8 cellular contexts compared by ENCODE assay signal in the genomic region with DNA sequence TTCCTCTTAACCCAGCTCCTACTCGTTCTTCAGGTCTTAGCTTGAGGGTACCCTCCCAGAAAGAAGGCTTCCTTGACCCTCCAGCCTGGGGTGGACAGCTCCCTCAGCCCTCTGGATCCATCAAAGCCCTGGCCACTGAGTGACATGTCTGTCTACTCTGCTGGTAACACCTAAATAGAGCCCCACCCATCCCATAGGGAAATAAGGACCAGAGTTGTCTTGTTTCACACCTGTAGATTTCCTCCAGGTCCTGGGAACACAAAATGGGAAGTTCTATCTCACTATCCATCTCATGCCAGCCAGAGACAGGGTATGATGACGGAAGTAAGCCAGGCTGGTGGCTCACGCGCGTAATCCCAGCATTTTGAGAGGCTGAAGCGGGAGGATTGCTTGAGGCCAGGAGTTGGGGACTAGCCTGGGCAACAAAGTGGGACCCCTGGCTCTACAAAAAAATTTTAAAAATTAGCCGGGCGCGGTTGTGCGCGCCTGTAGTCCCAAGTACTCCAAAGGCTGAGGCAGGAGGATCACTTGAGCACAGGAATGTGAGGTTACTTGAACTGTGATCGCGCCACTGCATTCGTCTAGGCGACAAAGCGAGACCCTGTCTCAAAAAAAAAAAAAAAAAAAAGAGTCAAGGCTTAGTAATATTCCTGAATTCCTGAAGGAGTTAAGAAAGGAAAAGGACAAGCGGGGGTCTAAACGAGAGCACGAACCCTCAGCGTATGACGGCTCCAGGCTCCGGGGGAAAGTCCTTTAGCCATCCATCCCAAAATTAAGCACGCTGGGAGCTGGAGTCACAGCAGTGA. TPM values are rescaled to one million over a fixed set of nuclear protein-coding genes. Genes with fewer than 3 reads are reported as not detected.
DNase-seq lines count a peak whose midpoint lies in the region; ATAC-seq and TF ChIP-seq lines count a peak whose summit lies in the region.

No MANE protein-coding gene starts in this region.

- DNase-seq in GM06990 (ENCODE audit: extremely low read depth, insufficient read length) (no peak), Panc1 (ENCODE audit: low read depth, low spot score) (no peak), NCI-H1048 (lab: John Stamatoyannopoulos, UW) (no peak), NCI-H2029 (lab: John Stamatoyannopoulos, UW) (no peak), NCI-H226 (no peak)

- TF ChIP-seq CTCF in GM06990 (IDR thresholded peaks at IDR 0.05; ENCODE audit: insufficient read depth, low read length, poor library complexity, severe bottlenecking): no peak
- TF ChIP-seq CTCF in Panc1 (IDR thresholded peaks at IDR 0.05): no peak

- CTCF ChIA-PET in Panc1 (lab: Charles Lee): interaction anchor here (1.0 kb wide), 1 partner anchor 46 kb away, joined by 3 read pairs; no protein-coding TSS in a partner anchor

- H3K4me1 ChIP-seq in Panc1 (ENCODE audit: control insufficient read depth, insufficient read depth, low read length) (peaks cover 15% of the 10 kb centered on the region), duodenal mucosa (ENCODE audit: control insufficient read depth in 1 of 2, insufficient read depth in 2 of 2, low read length in 2 of 2) (peaks cover 26 to 46% of the 10 kb centered on the region in 2 donors), muscle layer of colon (ENCODE audit: insufficient read depth, low read length) (peaks cover 33% of the 10 kb centered on the region)

- H3K36me3 ChIP-seq in GM06990 (ENCODE audit: control insufficient read depth, insufficient read depth, low read length) (peaks cover 12% of the 10 kb centered on the region), Panc1 (ENCODE audit: control insufficient read depth, insufficient read depth, low read length) (peaks cover 2% of the 10 kb centered on the region; the same call in 1 of the 2 replicates), duodenal mucosa (ENCODE audit: control insufficient read depth in 1 of 2, insufficient read depth in 2 of 2, low read length in 2 of 2) (peaks cover 20 to 46% of the 10 kb centered on the region in 2 donors), muscle layer of colon (ENCODE audit: insufficient read depth, low read length) (peaks cover 53% of the 10 kb centered on the region)

- H3K27me3 ChIP-seq in GM06990 (replicated peaks; ENCODE audit: control insufficient read depth, insufficient read depth, low read length) (no peaks in the 10 kb centered on the region), Panc1 (ENCODE audit: control insufficient read depth, insufficient read depth, low read length) (no peaks in the 10 kb centered on the region), duodenal mucosa (ENCODE audit: control insufficient read depth in 1 of 2, insufficient read depth in 2 of 2, low read length in 2 of 2) (no peaks in the 10 kb centered on the region), muscle layer of colon (ENCODE audit: control insufficient read depth in 1 of 2, insufficient read depth in 2 of 2, low read length in 2 of 2) (no peaks in the 10 kb centered on the region)

- BruUV-seq in Panc1 (replicated peaks; lab: Mats Ljungman, UMichigan): TSS peak; percentile 91

- H3K9me3 ChIP-seq in Panc1 (ENCODE audit: control insufficient read depth, insufficient read depth, low read depth, low read length) (no peaks in the 10 kb centered on the region), duodenal mucosa (ENCODE audit: control insufficient read depth in 1 of 2, low read length in 2 of 2) (no peaks in the 10 kb centered on the region), muscle layer of colon (ENCODE audit: low read length) (no peaks in the 10 kb centered on the region)

- H3K4me3 ChIP-seq in GM06990 (replicated peaks; ENCODE audit: low read depth, low read length): peak overlapping the region; percentile 80
- peak overlapping the region; percentile 63 to 75 for H3K4me3 ChIP-seq in Panc1 (ENCODE audit: low read depth in 2 of 2, low read length in 2 of 2)
- H3K4me3 ChIP-seq in duodenal mucosa (ENCODE audit: low read depth in 1 of 2, low read length in 2 of 2): peak overlapping the region; percentile 82 to 99
- peak overlapping the region; percentile 96 to 97 for H3K4me3 ChIP-seq in muscle layer of colon (ENCODE audit: low read depth in 1 of 2, low read length in 2 of 2)

- intact Hi-C loops in Panc1 (cut with micrococcal nuclease; ENCODE audit: unreplicated experiment): no loop called here

- H3K9ac ChIP-seq in duodenal mucosa (ENCODE audit: low read depth in 1 of 2, low read length in 2 of 2) (peak overlapping the region; percentile 88 to 99), muscle layer of colon (ENCODE audit: low read length) (peak overlapping the region; percentile 79)

- ATAC-seq in Panc1 (peak; percentile 35), GM21381 (IDR thresholded peaks at IDR 0.05; ENCODE audit: unreplicated experiment) (no peak)

- POLR2A ChIA-PET in Panc1 (lab: Charles Lee): interaction anchor here (1.1 kb wide), 1 partner anchor 54 kb away, joined by 3 read pairs; a partner anchor contains a TSS

- peak overlapping the region; percentile 89 for H3K27ac ChIP-seq in Panc1 (ENCODE audit: low read length)
- H3K27ac ChIP-seq in duodenal mucosa (ENCODE audit: low read depth, low read length): peak overlapping the region; percentile 93
- peak overlapping the region; percentile 99 for H3K27ac ChIP-seq in muscle layer of colon (ENCODE audit: low read depth, low read length)

- in situ Hi-C loops in Panc1 (cut with HindIII; ENCODE audit: low pct_unique_long_range_greater_than_20kb, low sequenced_read_pairs): no loop called here

RNA-seq across cellular contexts. Expression of a gene that starts 0.5 kb away (rescaled TPM):
- 25.5 TPM for total RNA-seq in Panc1 (2021; ENCODE audit: unreplicated experiment)
- 23.1 TPM for polyA plus RNA-seq in Panc1 (2012; ENCODE audit: insufficient read length)

RNA-seq across cellular contexts. Expression of a gene that starts 44.3 kb away (rescaled TPM):
- total RNA-seq in Panc1 (2021; ENCODE audit: unreplicated experiment): 42.6 TPM
- polyA plus RNA-seq in Panc1 (2012; ENCODE audit: insufficient read length): 57.9 TPM

RNA-seq across cellular contexts. Expression of a gene that starts 45.3 kb away (rescaled TPM):
- 183 TPM for total RNA-seq in Panc1 (2021; ENCODE audit: unreplicated experiment)
- polyA plus RNA-seq in Panc1 (2012; ENCODE audit: insufficient read length): 148 TPM

RNA-seq across cellular contexts. Expression of a gene that starts 54.5 kb away (rescaled TPM):
- total RNA-seq in Panc1 (2021; ENCODE audit: unreplicated experiment): 7.1 TPM
- polyA plus RNA-seq in Panc1 (2012; ENCODE audit: insufficient read length): 9.8 TPM
